21 cellular contexts compared by ENCODE assay signal in the genomic region with DNA sequence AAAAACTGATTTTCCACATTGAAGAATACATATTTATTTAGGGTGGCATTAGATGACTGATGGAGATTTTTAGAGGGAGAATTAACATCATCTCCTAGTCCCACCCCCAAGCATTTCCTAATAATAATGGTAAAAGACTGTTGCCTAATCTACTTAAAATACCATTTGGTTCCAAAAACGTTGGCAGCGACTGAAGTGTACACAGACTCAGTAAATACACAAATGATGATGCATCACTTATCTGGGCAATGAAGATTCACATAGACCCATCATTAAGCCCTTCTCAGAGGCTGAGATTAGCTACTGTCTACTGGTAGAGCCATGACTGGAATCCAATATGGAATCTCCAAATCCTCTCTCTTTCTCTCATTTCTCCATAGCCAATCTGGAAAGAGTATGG. TPM values are rescaled to one million over a fixed set of nuclear protein-coding genes. Genes with fewer than 3 reads are reported as not detected.
"Had no signal": no experiment of that assay in that cellular context is flagged by ENCODE, and none has a peak within 500 bp of the region (broad histone marks: within the 10 kb centered on the region; RNA-seq: fewer than 3 reads in every experiment).

No MANE protein-coding gene starts in this region.

- DNase-seq: activated CD4-positive, alpha-beta T cell treated with anti-CD3 and anti-CD28 coated beads for 1 hour; activated CD4-positive, alpha-beta T cell treated with anti-CD3 and anti-CD28 coated beads, Interleukin-2, amount 50 U/mL, for 1 hour; activated CD8-positive, alpha-beta T cell treated with anti-CD3 and anti-CD28 coated beads, Interleukin-2, amount 10 ng/mL, durations not matched to agents 7 days and 5 days; activated gamma-delta T cell; activated naive CD4-positive, alpha-beta T cell treated with anti-CD3 and anti-CD28 coated beads, Interleukin-2, amount 50 U/mL, for 16 hours; activated naive CD8-positive, alpha-beta T cell treated with anti-CD3 and anti-CD28 coated beads, Interleukin-2, amount 50 U/mL, for 24 hours; anterior cingulate cortex; body of pancreas; effector CD4-positive, alpha-beta T cell; heart left ventricle; left lung; midbrain; ovary; stimulated activated CD4-positive, alpha-beta T cell treated with anti-CD3 and anti-CD28 coated beads, Interleukin-4, amount 100 ng/mL, for 24 hours; stimulated activated naive CD8-positive, alpha-beta T cell treated with anti-CD3 and anti-CD28 coated beads, Interleukin-15, Interleukin-2, amounts not matched to agents 100 U/mL and 50 U/mL, for 24 hours; tibial artery had no signal

- H3K27ac ChIP-seq: body of pancreas, heart left ventricle, left lung, ovary, prostate gland, tibial artery had no signal

- H3K4me3 ChIP-seq: body of pancreas, heart left ventricle, left lung, ovary, prostate gland, tibial artery had no signal

- H3K4me1 ChIP-seq: body of pancreas, prostate gland had no signal

- H3K36me3 ChIP-seq: heart left ventricle, left lung, ovary, prostate gland had no signal

- H3K27me3 ChIP-seq: body of pancreas, left lung, ovary, tibial artery had no signal

- ATAC-seq: activated CD8-positive, alpha-beta T cell treated with anti-CD3 and anti-CD28 coated beads, Interleukin-2, amount 10 ng/mL, durations not matched to agents 7 days and 5 days; activated naive CD8-positive, alpha-beta T cell treated with anti-CD3 and anti-CD28 coated beads, Interleukin-2, amount 50 U/mL, for 24 hours; body of pancreas; heart left ventricle; left lung; natural killer cell treated with Interleukin-12 subunit alpha and Interleukin-12 subunit beta and Interleukin-15 and Interleukin-18, amount 100 ng/mL, for 72 hours; stimulated activated naive CD8-positive, alpha-beta T cell treated with anti-CD3 and anti-CD28 coated beads, Interleukin-15, Interleukin-2, amounts not matched to agents 100 U/mL and 50 U/mL, for 24 hours had no signal

- FAIRE-seq: endometrium, TTC549 had no signal

- H3K9me3 ChIP-seq: body of pancreas, ovary, prostate gland had no signal

RNA-seq across cellular contexts. Expression of a gene that starts 18.2 kb away (rescaled TPM):
- total RNA-seq: activated CD8-positive, alpha-beta T cell treated with anti-CD3 and anti-CD28 coated beads, Interleukin-2, amount 10 ng/mL, durations not matched to agents 7 days and 5 days; activated T-helper 1 cell treated with anti-CD3 and anti-CD28 coated beads, Interleukin-12 subunit alpha, Interleukin-12 subunit beta, Interleukin-2, Interleukin-4 antibody, amounts not matched to agents 30 ng/mL and 10 ng/mL and 1 ng/mL, durations not matched to agents 14 hours and 24 hours and 36 hours; natural killer cell treated with Interleukin-12 subunit alpha and Interleukin-12 subunit beta and Interleukin-15 and Interleukin-18, amount 100 ng/mL, for 72 hours had no signal
